In the genomic region with DNA sequence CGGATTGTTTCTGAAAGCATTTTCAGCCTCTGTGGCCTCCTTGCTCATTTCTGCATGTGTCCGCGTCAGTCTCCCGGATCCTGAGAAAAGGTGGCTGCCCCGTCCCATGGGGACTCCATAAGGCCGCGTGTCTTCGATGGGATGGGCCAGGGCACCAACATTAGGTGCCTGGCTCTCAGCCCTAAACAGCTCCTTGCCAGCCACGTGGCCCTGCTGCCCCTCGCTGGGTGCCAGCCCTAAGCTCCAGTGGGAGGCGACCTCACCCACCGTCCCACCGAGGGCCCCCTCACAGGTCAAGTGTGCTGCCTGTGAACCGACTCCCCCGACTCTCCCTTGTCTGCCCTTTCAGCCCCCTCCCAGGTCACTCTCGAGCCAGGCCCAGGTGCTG, we compare ENCODE assay signal across 8 cellular contexts. TPM values are rescaled to one million over a fixed set of nuclear protein-coding genes. Genes with fewer than 3 reads are reported as not detected.
DNase-seq lines count a peak whose midpoint lies in the region; ATAC-seq, FAIRE-seq and TF ChIP-seq lines count a peak whose summit lies in the region.

No MANE protein-coding gene starts in this region.

- POLR2A ChIA-PET in endothelial cell of umbilical vein (lab: Charles Lee): interaction anchor here (1.0 to 1.1 kb wide), 2 partner anchors 25 to 28 kb away, joined by 3 read pairs; no protein-coding TSS in a partner anchor

- TF ChIP-seq POLR2A in endothelial cell of umbilical vein (IDR thresholded peaks at IDR 0.05; ENCODE audit: low read depth, low read length): no peak

- H2AFZ ChIP-seq in OCI-LY3 (ENCODE audit: low read depth, low read length) (no peak overlapping the region), endothelial cell of umbilical vein (ENCODE audit: low read depth, low read length) (peak overlapping the region; percentile 29)

- peak overlapping the region; percentile 84 for H3K27ac ChIP-seq in OCI-LY3 (ENCODE audit: low read length)
- H3K27ac ChIP-seq in endothelial cell of umbilical vein (ENCODE audit: insufficient read depth, low read depth, low read length): peak overlapping the region; percentile 38

- DNase-seq in endothelial cell of umbilical vein (ENCODE audit: low read depth, low spot score): no peak
- no peak for DNase-seq in omental fat pad (ENCODE audit: low spot score)
- DNase-seq in NCI-H774 (lab: John Stamatoyannopoulos, UW): no peak
- DNase-seq in NCI-H2107 (lab: John Stamatoyannopoulos, UW): no peak
- DNase-seq in COLO829 (ENCODE audit: low spot score): no peak
- DNase-seq in nucleus accumbens (lab: John Stamatoyannopoulos, UW): no peak

- H4K20me1 ChIP-seq in OCI-LY3 (ENCODE audit: insufficient read depth, low read length) (peaks cover 10% of the 10 kb centered on the region), endothelial cell of umbilical vein (replicated peaks; ENCODE audit: control insufficient read depth, extremely low read depth, insufficient read depth, low read length) (no peaks in the 10 kb centered on the region)

- H3K9me3 ChIP-seq in OCI-LY3 (ENCODE audit: insufficient read depth, low read length) (no peaks in the 10 kb centered on the region), endothelial cell of umbilical vein (replicated peaks; ENCODE audit: control insufficient read depth, insufficient read depth, low read length) (no peaks in the 10 kb centered on the region)

- CTCF ChIA-PET in endothelial cell of umbilical vein (lab: Charles Lee): interaction anchor here (1.1 kb wide), 1 partner anchor 359 kb away, joined by 3 read pairs; no protein-coding TSS in a partner anchor

- dilution Hi-C loops in endothelial cell of umbilical vein (cut with MboI; ENCODE audit: extremely low pct_ligation_motif_present, low sequenced_read_pairs): no loop called here

- H3K9ac ChIP-seq in OCI-LY3 (ENCODE audit: low read length) (peak overlapping the region; percentile 99), endothelial cell of umbilical vein (replicated peaks; ENCODE audit: extremely low read depth, insufficient read depth, low read length) (peak overlapping the region; percentile 82)

- H3K79me2 ChIP-seq in OCI-LY3 (ENCODE audit: low read length): peaks cover 40% of the 10 kb centered on the region
- H3K79me2 ChIP-seq in endothelial cell of umbilical vein (ENCODE audit: control insufficient read depth, insufficient read depth, low read length): peaks cover 33% of the 10 kb centered on the region

- H3K27me3 ChIP-seq in OCI-LY3 (ENCODE audit: low read depth, low read length) (no peaks in the 10 kb centered on the region), endothelial cell of umbilical vein (ENCODE audit: control insufficient read depth in 2 of 2, insufficient read depth in 2 of 2, low read length in 2 of 2) (no peaks in the 10 kb centered on the region)

- FAIRE-seq in endothelial cell of umbilical vein (lab: Jason Lieb, UNC): no peak

- peak; percentile 9 for ATAC-seq in GM21619 (IDR thresholded peaks at IDR 0.05; ENCODE audit: unreplicated experiment)
- peak; percentile 4 for ATAC-seq in omental fat pad (ENCODE audit: low FRiP score)

- peak overlapping the region; percentile 91 for H3K4me2 ChIP-seq in OCI-LY3 (ENCODE audit: low read length)
- peak overlapping the region; percentile 79 for H3K4me2 ChIP-seq in endothelial cell of umbilical vein (ENCODE audit: insufficient read depth, low read length)

- intact Hi-C loops in endothelial cell of umbilical vein (cut with micrococcal nuclease): loop anchor here (2.0 kb wide), 1 partner anchor 27 kb away; the partner anchor contains the start of gene HNRNPAB

- peaks cover 21% of the 10 kb centered on the region for H3K4me1 ChIP-seq in OCI-LY3 (ENCODE audit: low read length)
- H3K4me1 ChIP-seq in endothelial cell of umbilical vein (ENCODE audit: control insufficient read depth, extremely low read depth, insufficient read depth, low read length): peaks cover 16% of the 10 kb centered on the region

- H3K36me3 ChIP-seq in OCI-LY3 (replicated peaks; ENCODE audit: low read depth, low read length): peaks cover 43% of the 10 kb centered on the region
- peaks cover 8 to 11% of the 10 kb centered on the region in 2 experiments for H3K36me3 ChIP-seq in endothelial cell of umbilical vein (ENCODE audit: control insufficient read depth in 2 of 2, extremely low read depth in 1 of 2, insufficient read depth in 2 of 2, low read length in 2 of 2)

- H3K4me3 ChIP-seq in OCI-LY3 (ENCODE audit: low read length): peak overlapping the region; percentile 99
- H3K4me3 ChIP-seq in endothelial cell of umbilical vein (replicated peaks in 1 of 3; ENCODE audit: insufficient read depth in 1 of 3, low read depth in 1 of 3, low read length in 3 of 3): peak overlapping the region; percentile 49 to 90 (median 65)

- BruUV-seq in endothelial cell of umbilical vein (replicated peaks; lab: Mats Ljungman, UMichigan): no TSS peak

- no peaks in the 10 kb centered on the region for H3K9me1 ChIP-seq in endothelial cell of umbilical vein (replicated peaks; ENCODE audit: control insufficient read depth, extremely low read depth, insufficient read depth, low read length)

- no peak for TF ChIP-seq CTCF in OCI-LY3 (IDR thresholded peaks at IDR 0.05; ENCODE audit: low read depth, low read length)
- no peak for TF ChIP-seq CTCF in endothelial cell of umbilical vein (IDR thresholded peaks at IDR 0.05; ENCODE audit: extremely low read depth in 1 of 2, insufficient read depth in 1 of 2, low read depth in 1 of 2, low read length in 2 of 2)
- TF ChIP-seq CTCF in omental fat pad (IDR thresholded peaks at IDR 0.05): no peak

TF ChIP-seq in endothelial cell of umbilical vein, 7 proteins besides CTCF, POLR2A, EP300 and RAD21:
- TF ChIP-seq MYC (IDR thresholded peaks at IDR 0.05; ENCODE audit: low read depth, low read length) (no peak), JUN (IDR thresholded peaks at IDR 0.05; ENCODE audit: borderline replicate concordance, insufficient read depth, insufficient read length, low read depth) (no peak), POLR2AphosphoS5 (IDR thresholded peaks at IDR 0.05; ENCODE audit: insufficient read depth, low read depth, low read length) (no peak), GATA2 (IDR thresholded peaks at IDR 0.05; ENCODE audit: insufficient read depth, insufficient read length, low read depth, low read length) (no peak), EZH2 (IDR thresholded peaks at IDR 0.05; ENCODE audit: borderline replicate concordance, low read depth, low read length, severe bottlenecking) (no peak), FOS (IDR thresholded peaks at IDR 0.05; ENCODE audit: borderline replicate concordance, insufficient read depth, low read length) (no peak)
- TF ChIP-seq, protein P1, sequence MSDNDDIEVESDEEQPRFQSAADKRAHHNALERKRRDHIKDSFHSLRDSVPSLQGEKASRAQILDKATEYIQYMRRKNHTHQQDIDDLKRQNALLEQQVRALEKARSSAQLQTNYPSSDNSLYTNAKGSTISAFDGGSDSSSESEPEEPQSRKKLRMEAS (IDR thresholded peaks at IDR 0.05; ENCODE audit: insufficient read depth, insufficient read length): no peak

RNA-seq across cellular contexts. Expression of gene PHYKPL, which starts 0.9 kb away (rescaled TPM):
- total RNA-seq in endothelial cell of umbilical vein (80.5 and 81.7 TPM in 2 replicates), omental fat pad (100 to 1,000 TPM in 1 of 4 donors, 10 to 100 TPM in 3; 62.3 to 104 (median 82.0) TPM)
- polyA plus RNA-seq in endothelial cell of umbilical vein: 71.7 and 75.8 TPM in 2 replicates
- polyA plus RNA-seq in endothelial cell of umbilical vein (2011; cell fraction: cytosol; rRNA removed): 31.6 and 41.7 TPM in 2 replicates
- polyA plus RNA-seq in endothelial cell of umbilical vein (2011; cell fraction: nucleus; rRNA removed): 258 and 286 TPM in 2 replicates
- polyA plus RNA-seq in endothelial cell of umbilical vein (2012): 24.8 and 26.6 TPM in 2 replicates
- 115 and 128 TPM in 2 replicates for polyA minus RNA-seq in endothelial cell of umbilical vein
- polyA minus RNA-seq in endothelial cell of umbilical vein (2011; cell fraction: cytosol; rRNA and poly(A)+ RNA removed): 19.8 TPM
- polyA minus RNA-seq in endothelial cell of umbilical vein (2011; cell fraction: nucleus; rRNA and poly(A)+ RNA removed): 142 and 159 TPM in 2 replicates

RNA-seq across cellular contexts. Expression of gene HNRNPAB, which starts 27.4 kb away (rescaled TPM):
- 309 and 310 TPM in 2 replicates for total RNA-seq in endothelial cell of umbilical vein
- 165 and 207 TPM in 2 replicates for polyA plus RNA-seq in endothelial cell of umbilical vein
- 155 and 191 TPM in 2 replicates for polyA plus RNA-seq in endothelial cell of umbilical vein (2011; cell fraction: cytosol; rRNA removed)
- 103 and 152 TPM in 2 replicates for polyA plus RNA-seq in endothelial cell of umbilical vein (2011; cell fraction: nucleus; rRNA removed)
- 163 and 250 TPM in 2 replicates for polyA plus RNA-seq in endothelial cell of umbilical vein (2012)
- 77.1 and 81.4 TPM in 2 replicates for polyA minus RNA-seq in endothelial cell of umbilical vein
- polyA minus RNA-seq in endothelial cell of umbilical vein (2011; cell fraction: cytosol; rRNA and poly(A)+ RNA removed): 90.1 TPM
- 32.1 and 36.1 TPM in 2 replicates for polyA minus RNA-seq in endothelial cell of umbilical vein (2011; cell fraction: nucleus; rRNA and poly(A)+ RNA removed)
- total RNA-seq in omental fat pad: 100 to 1,000 TPM in 1 of 4 donors, 10 to 100 TPM in 3; 77.2 to 204 (median 88.6) TPM

RNA-seq across cellular contexts. Expression of gene GMCL2, which starts 44.6 kb away (rescaled TPM):
- total RNA-seq in endothelial cell of umbilical vein (not detected in 2 replicates), omental fat pad (not detected)
- not detected in 2 replicates for polyA plus RNA-seq in endothelial cell of umbilical vein
- not detected in 2 replicates for polyA plus RNA-seq in endothelial cell of umbilical vein (2011; cell fraction: cytosol; rRNA removed)
- polyA plus RNA-seq in endothelial cell of umbilical vein (2011; cell fraction: nucleus; rRNA removed): not detected in 2 replicates
- polyA plus RNA-seq in endothelial cell of umbilical vein (2012): not detected in 2 replicates
- not detected in 2 replicates for polyA minus RNA-seq in endothelial cell of umbilical vein
- not detected for polyA minus RNA-seq in endothelial cell of umbilical vein (2011; cell fraction: cytosol; rRNA and poly(A)+ RNA removed)
- not detected in 2 replicates for polyA minus RNA-seq in endothelial cell of umbilical vein (2011; cell fraction: nucleus; rRNA and poly(A)+ RNA removed)
